In the genomic region with DNA sequence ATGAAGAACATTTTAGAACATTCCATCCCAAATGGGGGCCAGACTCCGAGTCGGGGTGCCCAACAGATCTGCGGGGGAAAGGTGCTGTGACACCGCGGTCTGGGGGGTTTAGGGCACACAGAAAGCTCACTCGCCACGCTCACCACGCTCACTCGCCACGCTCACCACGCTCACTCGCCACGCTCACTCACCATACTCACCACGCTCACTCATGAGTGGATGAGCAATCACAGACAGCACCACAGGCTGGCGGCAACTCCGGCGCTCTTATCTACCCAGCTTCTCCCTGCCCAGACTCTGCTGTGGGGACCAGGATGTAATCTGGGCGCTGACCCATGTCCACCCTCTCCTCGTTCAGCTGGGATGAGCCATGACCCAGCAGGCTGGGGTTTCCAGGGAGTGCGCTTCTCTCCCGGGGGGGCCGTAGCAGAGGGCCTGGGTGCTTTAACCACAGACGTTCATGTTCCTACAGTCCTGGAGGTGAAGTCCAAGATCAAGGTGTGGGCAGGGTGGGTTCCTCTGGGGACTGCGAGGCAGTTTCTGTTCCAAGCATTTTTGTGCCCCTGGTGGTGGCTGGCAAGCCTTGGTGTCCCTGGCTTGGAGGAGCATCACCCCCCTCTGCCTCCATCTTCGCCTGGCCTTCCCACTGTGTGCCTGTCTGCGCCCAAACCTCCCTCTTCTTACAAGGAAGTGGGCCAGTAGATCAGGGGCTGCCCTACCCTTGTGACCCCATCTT, we compare ENCODE assay signal across 15 cellular contexts.
DNase-seq lines count a peak whose midpoint lies in the region; TF ChIP-seq lines count a peak whose summit lies in the region.
"Had no signal": no experiment of that assay in that cellular context is flagged by ENCODE, and none has a peak within 500 bp of the region (broad histone marks: within the 10 kb centered on the region; RNA-seq: fewer than 3 reads in every experiment).

No MANE protein-coding gene starts in this region.

- H3K36me3 Mint-ChIP-seq in Caco-2 (ENCODE audit: insufficient read depth, unreplicated experiment) (peaks cover 21% of the 10 kb centered on the region), neural crest cell (ENCODE audit: low read depth) (peaks cover 4% of the 10 kb centered on the region)
- H3K36me3 Mint-ChIP-seq: CD14-positive monocyte had no signal

- CTCF ChIA-PET in Caco-2 (lab: Charles Lee), result no interaction called here

- H3K27me3 Mint-ChIP-seq in Caco-2 (ENCODE audit: insufficient read depth, unreplicated experiment), result no peaks in the 10 kb centered on the region
- peaks cover 2% of the 10 kb centered on the region for H3K27me3 Mint-ChIP-seq in neural crest cell (ENCODE audit: low read depth)

- no peak overlapping the region for H3K4me3 ChIP-seq in Caco-2 (ENCODE audit: low read depth, low read length)
- H3K4me3 ChIP-seq: HAP-1 had no signal

- no peaks in the 10 kb centered on the region for H3K4me1 Mint-ChIP-seq in Caco-2 (ENCODE audit: low read depth, unreplicated experiment)
- peaks cover 4% of the 10 kb centered on the region for H3K4me1 Mint-ChIP-seq in neural crest cell
- H3K4me1 Mint-ChIP-seq: CD14-positive monocyte had no signal

- TF ChIP-seq CTCF in Caco-2 (IDR thresholded peaks at IDR 0.05; ENCODE audit: insufficient read depth in 1 of 2, low read depth in 1 of 2, low read length in 1 of 2, severe bottlenecking in 1 of 2, unreplicated experiment in 1 of 2) (no peak), neural crest cell (conservative IDR thresholded peaks at IDR 0.05) (no peak)

- BruUV-seq in Caco-2 (replicated peaks; lab: Mats Ljungman, UMichigan), result no TSS peak

- no peaks in the 10 kb centered on the region for H3K27me3 ChIP-seq in Caco-2 (replicated peaks; ENCODE audit: control insufficient read depth, insufficient read depth, low read length)

- no peak overlapping the region for H3K4me3 Mint-ChIP-seq in Caco-2 (ENCODE audit: unreplicated experiment)
- H3K4me3 Mint-ChIP-seq in neural crest cell, result no peak overlapping the region
- H3K4me3 Mint-ChIP-seq: CD14-positive monocyte had no signal

- intact Hi-C loops in Caco-2 (cut with micrococcal nuclease; ENCODE audit: unreplicated experiment), result no loop called here

- H3K9me3 Mint-ChIP-seq in Caco-2 (ENCODE audit: unreplicated experiment), result peaks cover 12% of the 10 kb centered on the region
- peaks cover 5% of the 10 kb centered on the region for H3K9me3 Mint-ChIP-seq in neural crest cell

- POLR2A ChIA-PET in Caco-2 (lab: Charles Lee), result no interaction called here

- no peaks in the 10 kb centered on the region for H3K9me3 ChIP-seq in Caco-2
- H3K9me3 ChIP-seq: HAP-1 had no signal

- H3K27ac Mint-ChIP-seq in Caco-2 (ENCODE audit: unreplicated experiment) (peak overlapping the region; percentile 33), neural crest cell (ENCODE audit: unreplicated experiment) (peak overlapping the region; percentile 81)

- no peak for DNase-seq in Caco-2
- peak; percentile 37 for DNase-seq in HK-2 (ENCODE audit: unreplicated experiment)
- DNase-seq in iPS-NIHi11 (ENCODE audit: low spot score), result peak; percentile 7
- no peak for DNase-seq in neural crest cell (ENCODE audit: low read depth, low spot score)
- no peak for DNase-seq in kidney glomerular epithelial cell (lab: John Stamatoyannopoulos, UW)
- no peak for DNase-seq in stimulated activated CD4-positive, alpha-beta T cell treated with anti-CD3 and anti-CD28 coated beads, Interleukin-12 subunit alpha, Interleukin-12 subunit beta, amount 100 ng/mL, for 4 hours
- DNase-seq in AG20443 (ENCODE audit: low spot score), result no peak
- DNase-seq: DMS 273 treated with DMSO at 0.1 percent for 48 hours, NCI-H1417 treated with DMSO at 0.1 percent for 48 hours, NCI-H187 treated with DMSO at 0.1 percent for 48 hours, NCI-H2227 treated with DMSO at 0.1 percent for 48 hours, NCI-H510A treated with DMSO at 0.1 percent for 48 hours, NCI-H774 had no signal

- H3K4me1 ChIP-seq in Caco-2, result no peaks in the 10 kb centered on the region
- H3K4me1 ChIP-seq: HAP-1 had no signal

- no peaks in the 10 kb centered on the region for H3K36me3 ChIP-seq in Caco-2 (ENCODE audit: control insufficient read depth, insufficient read depth, low read length)
- H3K36me3 ChIP-seq: HAP-1 had no signal

Comparison
In these comparisons a context has a peak if more than half of its experiments do, and no peak if none do; other contexts are left out.
1. DNase-seq: peak in HK-2 (single experiment) and iPS-NIHi11 (single experiment); none in Caco-2 (0 of 2), neural crest cell (single experiment), kidney glomerular epithelial cell (single experiment), stimulated activated CD4-positive, alpha-beta T cell treated with anti-CD3 and anti-CD28 coated beads, Interleukin-12 subunit alpha, Interleukin-12 subunit beta, amount 100 ng/mL, for 4 hours (single experiment) and AG20443 (single experiment).